Comparison of ENCODE assay signal across 8 cellular contexts in genomic region chr6:13624871-13625288, GRCh38. TPM values are rescaled to one million over a fixed set of nuclear protein-coding genes. Genes with fewer than 3 reads are reported as not detected.
DNase-seq lines count a peak whose midpoint lies in the region; ATAC-seq, FAIRE-seq and TF ChIP-seq lines count a peak whose summit lies in the region.

No MANE protein-coding gene starts in this region.

- H3K36me3 ChIP-seq in esophagus squamous epithelium, result peaks cover 2 to 99% (median 35%) of the 10 kb centered on the region in 3 donors
- peaks cover 11 to 26% of the 10 kb centered on the region in 2 donors for H3K36me3 ChIP-seq in small intestine (ENCODE audit: control insufficient read depth in 2 of 2, insufficient read depth in 2 of 2, low read length in 2 of 2)
- peaks cover 72 to 85% (median 73%) of the 10 kb centered on the region in 3 donors for H3K36me3 ChIP-seq in tibial artery

- WGBS in esophagus squamous epithelium, 2 donors, result 69 to 70% methylated on average over 4 of the region's 4 CpGs
- 68 to 77% (median 76%) methylated on average over 4 of the region's 4 CpGs for WGBS in small intestine, 3 donors

- intact Hi-C loops in esophagus squamous epithelium (cut with DNase I) (loop anchor here (10.0 kb wide), 1 partner anchor 80 kb away; no protein-coding TSS in a partner anchor), tibial artery (cut with DNase I; ENCODE audit: low total_unique reads) (loop anchor here (10.0 kb wide), 1 partner anchor 80 kb away; no protein-coding TSS in a partner anchor)

- no peak for TF ChIP-seq POLR2A in esophagus squamous epithelium (IDR thresholded peaks at IDR 0.05)

- peaks cover 48% of the 10 kb centered on the region for H3K36me3 Mint-ChIP-seq in activated T-cell treated with anti-CD3 and anti-CD28 coated beads, Interleukin-2, amount 50 U/mL, for 4 hours (ENCODE audit: insufficient read depth)

- no peak overlapping the region for H3K4me3 Mint-ChIP-seq in activated T-cell treated with anti-CD3 and anti-CD28 coated beads, Interleukin-2, amount 50 U/mL, for 4 hours

- H3K4me3 ChIP-seq in esophagus squamous epithelium, result no peak overlapping the region
- no peak overlapping the region for H3K4me3 ChIP-seq in small intestine (ENCODE audit: low read depth in 1 of 2, low read length in 2 of 2)
- H3K4me3 ChIP-seq in tibial artery, result no peak overlapping the region

- peaks cover 17% of the 10 kb centered on the region for H3K4me1 Mint-ChIP-seq in activated T-cell treated with anti-CD3 and anti-CD28 coated beads, Interleukin-2, amount 50 U/mL, for 4 hours (ENCODE audit: low read depth)

- no peaks in the 10 kb centered on the region for H3K9me3 Mint-ChIP-seq in activated T-cell treated with anti-CD3 and anti-CD28 coated beads, Interleukin-2, amount 50 U/mL, for 4 hours

- TF ChIP-seq CTCF in esophagus squamous epithelium (IDR thresholded peaks at IDR 0.05), result peak in 4 of 6 experiments; percentile 17 to 51 (median 37)
- peak in 1 of 2 experiments; percentile 22 for TF ChIP-seq CTCF in tibial artery (IDR thresholded peaks at IDR 0.05)

- H3K27ac ChIP-seq in esophagus squamous epithelium, result no peak overlapping the region
- no peak overlapping the region for H3K27ac ChIP-seq in small intestine (ENCODE audit: low read depth in 1 of 2, low read length in 1 of 2)
- no peak overlapping the region for H3K27ac ChIP-seq in tibial artery

- H3K9me3 ChIP-seq in esophagus squamous epithelium (no peaks in the 10 kb centered on the region), small intestine (ENCODE audit: control insufficient read depth, low read depth) (no peaks in the 10 kb centered on the region), tibial artery (no peaks in the 10 kb centered on the region)

- peak; percentile 80 to 86 for ATAC-seq in activated T-cell treated with anti-CD3 and anti-CD28 coated beads, Interleukin-2, amount 50 U/mL, for 4 hours
- ATAC-seq in GM21528 (IDR thresholded peaks at IDR 0.05; ENCODE audit: low FRiP score, unreplicated experiment), result no peak

- in situ Hi-C loops in KBM-7 (cut with MboI; ENCODE audit: low pct_unique_long_range_greater_than_20kb, low sequenced_read_pairs), result no loop called here

- DNase-seq in activated T-cell treated with anti-CD3 and anti-CD28 coated beads, Interleukin-2, amount 50 U/mL, for 4 hours, result peak; percentile 10
- DNase-seq in activated T-cell treated with anti-CD3 and anti-CD28 coated beads for 4 hours (no peak), KBM-7 (peak; percentile 68), SW480 (ENCODE audit: low spot score) (peak; percentile 43), esophagus squamous epithelium (lab: John Stamatoyannopoulos, UW) (no peak), small intestine (peak; percentile 37), tibial artery (no peak)

- FAIRE-seq in small intestine (lab: Jason Lieb, UNC), result no peak

- no peaks in the 10 kb centered on the region for H3K27me3 ChIP-seq in esophagus squamous epithelium
- H3K27me3 ChIP-seq in small intestine (ENCODE audit: control insufficient read depth in 2 of 2, insufficient read depth in 2 of 2, low read length in 2 of 2), result no peaks in the 10 kb centered on the region
- no peaks in the 10 kb centered on the region for H3K27me3 ChIP-seq in tibial artery

- no peaks in the 10 kb centered on the region for H3K27me3 Mint-ChIP-seq in activated T-cell treated with anti-CD3 and anti-CD28 coated beads, Interleukin-2, amount 50 U/mL, for 4 hours (ENCODE audit: low read depth)

- no peaks in the 10 kb centered on the region for H3K4me1 ChIP-seq in esophagus squamous epithelium
- no peaks in the 10 kb centered on the region for H3K4me1 ChIP-seq in small intestine (ENCODE audit: control insufficient read depth in 2 of 2, insufficient read depth in 1 of 2, low read depth in 1 of 2, low read length in 1 of 2)
- peaks cover 0 to 3% (median 0%) of the 10 kb centered on the region in 4 donors for H3K4me1 ChIP-seq in tibial artery

RNA-seq across cellular contexts. Expression of gene NOL7, which starts 9.7 kb away (rescaled TPM):
- 100 to 1,000 TPM; 194 to 213 (median 201) TPM for total RNA-seq in activated T-cell treated with anti-CD3 and anti-CD28 coated beads, Interleukin-2, amount 50 U/mL, for 4 hours
- 100 to 1,000 TPM in 2 of 4 donors, 10 to 100 TPM in 2; 75.8 to 106 (median 92.4) TPM for total RNA-seq in esophagus squamous epithelium
- polyA plus RNA-seq in small intestine, result 10 to 100 TPM; 62.6 to 80.2 (median 79.3) TPM

RNA-seq across cellular contexts. Expression of gene SIRT5, which starts 50.5 kb away (rescaled TPM):
- 1 to 10 TPM; 6.5 to 7.8 (median 7.1) TPM for total RNA-seq in activated T-cell treated with anti-CD3 and anti-CD28 coated beads, Interleukin-2, amount 50 U/mL, for 4 hours
- 10 to 100 TPM in 1 of 4 donors, 1 to 10 TPM in 3; 4.1 to 10.7 (median 5.6) TPM for total RNA-seq in esophagus squamous epithelium
- 10 to 100 TPM in 1 of 3 donors, 1 to 10 TPM in 2; 7.5 to 10.3 (median 7.6) TPM for polyA plus RNA-seq in small intestine

Comparison
In these comparisons a context has a peak if more than half of its experiments do, and no peak if none do; other contexts are left out.
1. DNase-seq: peak in activated T-cell treated with anti-CD3 and anti-CD28 coated beads, Interleukin-2, amount 50 U/mL, for 4 hours (single experiment), KBM-7 (single experiment), SW480 (single experiment) and small intestine (single experiment); none in activated T-cell treated with anti-CD3 and anti-CD28 coated beads for 4 hours (single experiment), esophagus squamous epithelium (single experiment) and tibial artery (0 of 2).